Comparison of ENCODE assay signal across 9 cellular contexts in the genomic region with DNA sequence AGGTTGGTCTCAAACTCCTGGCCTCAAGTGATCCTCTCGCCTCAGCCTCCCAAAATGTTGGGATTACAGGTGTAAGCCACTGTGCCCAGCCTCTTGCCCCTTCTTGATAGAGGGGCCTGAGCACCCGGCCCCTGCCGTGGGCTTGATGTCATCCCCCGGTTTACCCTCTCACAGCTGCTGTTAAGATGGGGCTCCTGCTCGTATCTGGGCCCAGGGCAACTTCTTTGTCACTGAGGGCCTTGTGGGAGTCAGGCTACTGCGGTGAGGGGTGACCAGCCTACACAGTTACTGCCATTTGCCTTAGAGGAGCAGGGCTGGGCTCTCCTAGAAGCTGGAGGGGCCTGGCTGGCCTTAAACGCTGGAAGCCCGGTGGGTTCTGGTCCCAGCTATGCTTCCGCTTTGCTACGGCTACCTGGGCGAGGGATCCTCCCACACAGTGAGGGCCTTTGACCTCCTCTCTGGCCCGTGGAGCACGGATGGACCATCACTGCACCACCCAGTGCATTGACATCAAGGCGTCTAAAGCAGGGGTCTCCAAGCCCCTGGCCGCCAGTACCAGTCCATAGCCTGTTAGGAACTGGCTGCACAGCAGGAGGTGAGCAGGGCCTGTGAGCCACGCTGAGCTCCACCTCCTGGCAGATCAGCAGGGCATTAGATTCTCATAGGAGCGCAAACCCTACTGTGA. TPM values are rescaled to one million over a fixed set of nuclear protein-coding genes. Genes with fewer than 3 reads are reported as not detected.
DNase-seq lines count a peak whose midpoint lies in the region; ATAC-seq and TF ChIP-seq lines count a peak whose summit lies in the region.
"Had no signal": no experiment of that assay in that cellular context is flagged by ENCODE, and none has a peak within 500 bp of the region (broad histone marks: within the 10 kb centered on the region; RNA-seq: fewer than 3 reads in every experiment).

No MANE protein-coding gene starts in this region.

- no peaks in the 10 kb centered on the region for H3K36me3 Mint-ChIP-seq in activated naive CD8-positive, alpha-beta T cell treated with anti-CD3 and anti-CD28 coated beads, Interleukin-2, amount 50 U/mL, for 24 hours (ENCODE audit: low read depth)
- H3K36me3 Mint-ChIP-seq in natural killer cell = no peaks in the 10 kb centered on the region

- H3K27me3 Mint-ChIP-seq in activated naive CD8-positive, alpha-beta T cell treated with anti-CD3 and anti-CD28 coated beads, Interleukin-2, amount 50 U/mL, for 24 hours = peaks cover 33% of the 10 kb centered on the region
- H3K27me3 Mint-ChIP-seq in natural killer cell (ENCODE audit: low read depth in 2 of 2) = peaks cover 0 to 8% of the 10 kb centered on the region in 2 donors

- TF ChIP-seq CTCF in HEK293 (tag by site-specific recombination; IDR thresholded peaks at IDR 0.05) (no peak), natural killer cell (IDR thresholded peaks at IDR 0.05) (no peak)

- H3K27me3 ChIP-seq in BLaER1 = peaks cover 24% of the 10 kb centered on the region

- H3K9me3 Mint-ChIP-seq in activated naive CD8-positive, alpha-beta T cell treated with anti-CD3 and anti-CD28 coated beads, Interleukin-2, amount 50 U/mL, for 24 hours = no peaks in the 10 kb centered on the region
- H3K9me3 Mint-ChIP-seq in natural killer cell = no peaks in the 10 kb centered on the region

- peak overlapping the region; percentile 99 for H3K4me2 ChIP-seq in BLaER1

- H3K9me3 ChIP-seq in BLaER1 (no peaks in the 10 kb centered on the region), HEK293 (ENCODE audit: control insufficient read depth, insufficient read depth, low read depth, low read length) (no peaks in the 10 kb centered on the region)

- H3K27ac Mint-ChIP-seq in activated naive CD8-positive, alpha-beta T cell treated with anti-CD3 and anti-CD28 coated beads, Interleukin-2, amount 50 U/mL, for 24 hours = no peak overlapping the region
- H3K27ac Mint-ChIP-seq in natural killer cell = no peak overlapping the region

- TF ChIP-seq POLR2A in GM18505 (IDR thresholded peaks at IDR 0.05; ENCODE audit: borderline replicate concordance, extremely low read depth, insufficient read depth, insufficient read length) = no peak

- POLR2A ChIA-PET in HEK293 (lab: Yijun Ruan, JAX) = no interaction called here

- no peak for DNase-seq in activated naive CD8-positive, alpha-beta T cell treated with anti-CD3 and anti-CD28 coated beads, Interleukin-2, amount 50 U/mL, for 24 hours
- DNase-seq in natural killer cell (no peak), kidney glomerular epithelial cell (lab: John Stamatoyannopoulos, UW) (no peak), 8988T (no peak)

- H3K9ac ChIP-seq in BLaER1 = no peak overlapping the region

- 0 out of 2 replicates have a peak, but pooled peaks cover 4% of the 10 kb centered on the region for H4K20me1 ChIP-seq in BLaER1

- H3K4me3 ChIP-seq in BLaER1 (no peak overlapping the region; the same call in 1 of the 2 replicates), HEK293 (ENCODE audit: low read depth, low read length) (no peak overlapping the region)

- CTCF ChIA-PET in HEK293 (lab: Yijun Ruan, JAX) = interaction anchor here (0.6 to 1.2 kb wide), 3 partner anchors 34 to 338 kb away, joined by 3 read pairs; no protein-coding TSS in a partner anchor

- peaks cover 6% of the 10 kb centered on the region for H3K4me1 Mint-ChIP-seq in activated naive CD8-positive, alpha-beta T cell treated with anti-CD3 and anti-CD28 coated beads, Interleukin-2, amount 50 U/mL, for 24 hours
- H3K4me1 Mint-ChIP-seq in natural killer cell = no peaks in the 10 kb centered on the region

- intact Hi-C loops in natural killer cell (cut with micrococcal nuclease) = no loop called here

- no peaks in the 10 kb centered on the region for H3K36me3 ChIP-seq in BLaER1
- no peaks in the 10 kb centered on the region for H3K36me3 ChIP-seq in HEK293 (ENCODE audit: control insufficient read depth in 2 of 2, insufficient read depth in 1 of 2, low read length in 2 of 2)

- H3K27ac ChIP-seq in BLaER1 (no peak overlapping the region), HEK293 (ENCODE audit: extremely low read depth, low read depth, low read length) (no peak overlapping the region)
- H3K27ac ChIP-seq: RWPE1 had no signal

- H3K4me1 ChIP-seq in BLaER1 = peaks cover 41% of the 10 kb centered on the region
- peaks cover 3% of the 10 kb centered on the region; the same call in 1 of the 2 replicates for H3K4me1 ChIP-seq in HEK293 (ENCODE audit: control insufficient read depth, insufficient read depth, low read length)

- no peak for ATAC-seq in activated naive CD8-positive, alpha-beta T cell treated with anti-CD3 and anti-CD28 coated beads, Interleukin-2, amount 50 U/mL, for 24 hours
- ATAC-seq in natural killer cell (no peak), GM18505 (IDR thresholded peaks at IDR 0.05; ENCODE audit: unreplicated experiment) (no peak), GM19351 (IDR thresholded peaks at IDR 0.05; ENCODE audit: unreplicated experiment) (no peak)

- H3K4me3 Mint-ChIP-seq in activated naive CD8-positive, alpha-beta T cell treated with anti-CD3 and anti-CD28 coated beads, Interleukin-2, amount 50 U/mL, for 24 hours = peak overlapping the region; percentile 72
- peak overlapping the region; percentile 66 for H3K4me3 Mint-ChIP-seq in natural killer cell

TF ChIP-seq in HEK293, 187 proteins besides CTCF, POLR2A, EP300 and RAD21:
- TF ChIP-seq ZNF350 (tag by site-specific recombination; IDR thresholded peaks at IDR 0.05) = no peak
- TF ChIP-seq ZNF341 (tag by site-specific recombination; IDR thresholded peaks at IDR 0.05; ENCODE audit: low read depth) = no peak
- no peak for TF ChIP-seq ZNF274 (IDR thresholded peaks at IDR 0.05; ENCODE audit: low read length)
- no peak for TF ChIP-seq ZNF274 (tag by site-specific recombination; IDR thresholded peaks at IDR 0.05; ENCODE audit: borderline replicate concordance)
- TF ChIP-seq SETDB1 (IDR thresholded peaks at IDR 0.05; ENCODE audit: insufficient read length, low read length) = no peak
- TF ChIP-seq ZNF37A (tag by site-specific recombination; IDR thresholded peaks at IDR 0.05) = no peak
- TF ChIP-seq, protein P1, sequence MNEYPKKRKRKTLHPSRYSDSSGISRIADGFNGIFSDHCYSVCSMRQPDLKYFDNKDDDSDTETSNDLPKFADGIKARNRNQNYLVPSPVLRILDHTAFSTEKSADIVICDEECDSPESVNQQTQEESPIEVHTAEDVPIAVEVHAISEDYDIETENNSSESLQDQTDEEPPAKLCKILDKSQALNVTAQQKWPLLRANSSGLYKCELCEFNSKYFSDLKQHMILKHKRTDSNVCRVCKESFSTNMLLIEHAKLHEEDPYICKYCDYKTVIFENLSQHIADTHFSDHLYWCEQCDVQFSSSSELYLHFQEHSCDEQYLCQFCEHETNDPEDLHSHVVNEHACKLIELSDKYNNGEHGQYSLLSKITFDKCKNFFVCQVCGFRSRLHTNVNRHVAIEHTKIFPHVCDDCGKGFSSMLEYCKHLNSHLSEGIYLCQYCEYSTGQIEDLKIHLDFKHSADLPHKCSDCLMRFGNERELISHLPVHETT (tag by site-specific recombination; IDR thresholded peaks at IDR 0.05) = no peak
- no peak for TF ChIP-seq ZNF157 (tag by site-specific recombination; IDR thresholded peaks at IDR 0.05)
- no peak for TF ChIP-seq ZNF596 (tag by site-specific recombination; IDR thresholded peaks at IDR 0.05)
- TF ChIP-seq ZNF600 (tag by site-specific recombination; IDR thresholded peaks at IDR 0.05) = peak; percentile 48; the same call in 1 of the 2 replicates
- no peak for TF ChIP-seq ZBTB7A (tag by site-specific recombination; IDR thresholded peaks at IDR 0.05; ENCODE audit: low read depth)
- no peak for TF ChIP-seq ZNF777 (tag by site-specific recombination; IDR thresholded peaks at IDR 0.05; ENCODE audit: borderline replicate concordance)
- TF ChIP-seq, protein P2, sequence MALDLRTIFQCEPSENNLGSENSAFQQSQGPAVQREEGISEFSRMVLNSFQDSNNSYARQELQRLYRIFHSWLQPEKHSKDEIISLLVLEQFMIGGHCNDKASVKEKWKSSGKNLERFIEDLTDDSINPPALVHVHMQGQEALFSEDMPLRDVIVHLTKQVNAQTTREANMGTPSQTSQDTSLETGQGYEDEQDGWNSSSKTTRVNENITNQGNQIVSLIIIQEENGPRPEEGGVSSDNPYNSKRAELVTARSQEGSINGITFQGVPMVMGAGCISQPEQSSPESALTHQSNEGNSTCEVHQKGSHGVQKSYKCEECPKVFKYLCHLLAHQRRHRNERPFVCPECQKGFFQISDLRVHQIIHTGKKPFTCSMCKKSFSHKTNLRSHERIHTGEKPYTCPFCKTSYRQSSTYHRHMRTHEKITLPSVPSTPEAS (tag by site-specific recombination; IDR thresholded peaks at IDR 0.05) = no peak
- no peak for TF ChIP-seq ZNF366 (tag by site-specific recombination; conservative IDR thresholded peaks at IDR 0.05)
- no peak for TF ChIP-seq ZNF146 (tag by site-specific recombination; IDR thresholded peaks at IDR 0.05)
- no peak for TF ChIP-seq IKZF3 (tag by site-specific recombination; IDR thresholded peaks at IDR 0.05)
- TF ChIP-seq ZNF211 (tag by site-specific recombination; IDR thresholded peaks at IDR 0.05; ENCODE audit: low read depth) = no peak
- TF ChIP-seq PRDM1 (tag by site-specific recombination; IDR thresholded peaks at IDR 0.05) = no peak
- peak; percentile 71 for TF ChIP-seq ZIC2 (tag by site-specific recombination; IDR thresholded peaks at IDR 0.05)
- TF ChIP-seq ZNF664 (tag by site-specific recombination; IDR thresholded peaks at IDR 0.05) = no peak
- TF ChIP-seq ZNF138 (tag by site-specific recombination; IDR thresholded peaks at IDR 0.05; ENCODE audit: borderline replicate concordance) = no peak
- 0 out of 2 replicates have a peak, but pooled peaks have one; percentile 22 for TF ChIP-seq ZBTB17 (tag by site-specific recombination; IDR thresholded peaks at IDR 0.05)

RNA-seq across cellular contexts. Expression of a gene that starts 1.1 kb away (rescaled TPM):
- total RNA-seq in natural killer cell = not detected

RNA-seq across cellular contexts. Expression of a gene that starts 7.4 kb away (rescaled TPM):
- total RNA-seq in natural killer cell = 10 to 100 TPM; 45.4 to 62.9 (median 62.4) TPM
